23 cellular contexts compared by ENCODE assay signal in genomic region chr11:47938791-47939560, GRCh38. TPM values are rescaled to one million over a fixed set of nuclear protein-coding genes. Genes with fewer than 3 reads are reported as not detected.
DNase-seq lines count a peak whose midpoint lies in the region; ATAC-seq and TF ChIP-seq lines count a peak whose summit lies in the region.
"Had no signal": no experiment of that assay in that cellular context is flagged by ENCODE, and none has a peak within 500 bp of the region (broad histone marks: within the 10 kb centered on the region; RNA-seq: fewer than 3 reads in every experiment).

No MANE protein-coding gene starts in this region.

- H3K4me3 ChIP-seq in Loucy (ENCODE audit: low read length, poor library complexity, severe bottlenecking) (no peak overlapping the region), brain microvascular endothelial cell (ENCODE audit: low read depth, low read length) (no peak overlapping the region), rectal smooth muscle tissue (ENCODE audit: low read length) (no peak overlapping the region)
- H3K4me3 ChIP-seq: heart right ventricle, uterus had no signal

- peak overlapping the region; percentile 25; the same call in 1 of the 2 replicates for H2AFZ ChIP-seq in Loucy (ENCODE audit: low read length)

- intact Hi-C loops in activated CD8-positive, alpha-beta T cell treated with anti-CD3 and anti-CD28 coated beads for 36 hours (cut with micrococcal nuclease) = loop anchor here (5.0 kb wide), 1 partner anchor 68 kb away; no protein-coding TSS in a partner anchor

- no peak for DNase-seq in activated CD8-positive, alpha-beta T cell treated with anti-CD3 and anti-CD28 coated beads, Interleukin-2, amount 10 ng/mL, durations not matched to agents 7 days and 5 days
- no peak for DNase-seq in activated CD8-positive, alpha-beta T cell treated with anti-CD3 and anti-CD28 coated beads for 36 hours
- DNase-seq in brain microvascular endothelial cell (no peak), GM19240 (ENCODE audit: insufficient read length, low spot score) (no peak)
- no peak for DNase-seq in activated naive CD4-positive, alpha-beta T cell treated with anti-CD3 and anti-CD28 coated beads, Interleukin-2, amount 50 U/mL, for 72 hours (ENCODE audit: low spot score in 2 of 2)
- DNase-seq: activated CD4-positive, alpha-beta T cell treated with anti-CD3 and anti-CD28 coated beads for 1 hour; BE2C; DMS79 treated with DMSO at 0.1 percent for 48 hours; effector memory CD4-positive, alpha-beta T cell; H9; heart right ventricle; left cardiac atrium; naive B cell; NCI-H1105; NCI-H2081; NCI-H446 treated with DMSO at 0.1 percent for 48 hours; occipital lobe; Right ventricle myocardium superior; SW 1271; uterus had no signal

- no peak overlapping the region for H3K4me3 Mint-ChIP-seq in activated CD8-positive, alpha-beta T cell treated with anti-CD3 and anti-CD28 coated beads, Interleukin-2, amount 10 ng/mL, durations not matched to agents 7 days and 5 days
- H3K4me3 Mint-ChIP-seq in activated CD8-positive, alpha-beta T cell treated with anti-CD3 and anti-CD28 coated beads for 36 hours = no peak overlapping the region
- H3K4me3 Mint-ChIP-seq: H9, naive B cell had no signal

- H3K27me3 ChIP-seq in Loucy (ENCODE audit: insufficient read depth, low read length, poor library complexity, severe bottlenecking) (no peaks in the 10 kb centered on the region), brain microvascular endothelial cell (replicated peaks) (no peaks in the 10 kb centered on the region), rectal smooth muscle tissue (ENCODE audit: control insufficient read depth, insufficient read depth, low read length) (no peaks in the 10 kb centered on the region)
- H3K27me3 ChIP-seq: BE2C, heart right ventricle, uterus had no signal

- peaks cover 12% of the 10 kb centered on the region for H3K4me1 ChIP-seq in Loucy (ENCODE audit: insufficient read depth, low read length, poor library complexity, severe bottlenecking)
- H3K4me1 ChIP-seq in rectal smooth muscle tissue (ENCODE audit: control insufficient read depth, insufficient read depth, low read length) = no peaks in the 10 kb centered on the region
- H3K4me1 ChIP-seq: BE2C, uterus had no signal

- POLR2A ChIA-PET in activated CD8-positive, alpha-beta T cell treated with anti-CD3 and anti-CD28 coated beads, Interleukin-2, amount 10 ng/mL, durations not matched to agents 7 days and 5 days (lab: Charles Lee) = interaction anchor here (0.9 to 1.3 kb wide), 2 partner anchors 117 to 171 kb away, joined by 3 read pairs; no protein-coding TSS in a partner anchor
- POLR2A ChIA-PET in activated CD8-positive, alpha-beta T cell treated with anti-CD3 and anti-CD28 coated beads for 36 hours (lab: Charles Lee) = interaction anchor here (0.6 to 1.3 kb wide), 3 partner anchors 8 to 145 kb away, joined by 3 read pairs; no protein-coding TSS in a partner anchor

- peaks cover 38% of the 10 kb centered on the region for H3K4me1 Mint-ChIP-seq in activated CD8-positive, alpha-beta T cell treated with anti-CD3 and anti-CD28 coated beads, Interleukin-2, amount 10 ng/mL, durations not matched to agents 7 days and 5 days (ENCODE audit: low read depth)
- peaks cover 16% of the 10 kb centered on the region for H3K4me1 Mint-ChIP-seq in activated CD8-positive, alpha-beta T cell treated with anti-CD3 and anti-CD28 coated beads for 36 hours (ENCODE audit: low read depth)

- no peak overlapping the region for H3K4me2 ChIP-seq in Loucy (ENCODE audit: low read depth, low read length, poor library complexity, severe bottlenecking)

- no peaks in the 10 kb centered on the region for H3K9me3 Mint-ChIP-seq in activated CD8-positive, alpha-beta T cell treated with anti-CD3 and anti-CD28 coated beads, Interleukin-2, amount 10 ng/mL, durations not matched to agents 7 days and 5 days (ENCODE audit: insufficient read depth)
- H3K9me3 Mint-ChIP-seq in activated CD8-positive, alpha-beta T cell treated with anti-CD3 and anti-CD28 coated beads for 36 hours = no peaks in the 10 kb centered on the region
- no peaks in the 10 kb centered on the region for H3K9me3 Mint-ChIP-seq in activated naive CD4-positive, alpha-beta T cell treated with anti-CD3 and anti-CD28 coated beads, Interleukin-2, amount 50 U/mL, for 72 hours
- H3K9me3 Mint-ChIP-seq: H9, naive B cell had no signal

- no peaks in the 10 kb centered on the region for H3K9me2 ChIP-seq in Loucy (replicated peaks; ENCODE audit: low read depth, low read length)

- no peaks in the 10 kb centered on the region for H3K9me3 ChIP-seq in Loucy (ENCODE audit: insufficient read depth, low read depth, low read length)
- H3K9me3 ChIP-seq: BE2C, heart right ventricle, uterus had no signal

- H3K27me3 Mint-ChIP-seq in activated CD8-positive, alpha-beta T cell treated with anti-CD3 and anti-CD28 coated beads, Interleukin-2, amount 10 ng/mL, durations not matched to agents 7 days and 5 days (ENCODE audit: low read depth) = no peaks in the 10 kb centered on the region
- no peaks in the 10 kb centered on the region for H3K27me3 Mint-ChIP-seq in activated CD8-positive, alpha-beta T cell treated with anti-CD3 and anti-CD28 coated beads for 36 hours
- H3K27me3 Mint-ChIP-seq: naive B cell had no signal

- H3K36me3 Mint-ChIP-seq in activated CD8-positive, alpha-beta T cell treated with anti-CD3 and anti-CD28 coated beads, Interleukin-2, amount 10 ng/mL, durations not matched to agents 7 days and 5 days (ENCODE audit: low read depth) = no peaks in the 10 kb centered on the region
- H3K36me3 Mint-ChIP-seq in activated CD8-positive, alpha-beta T cell treated with anti-CD3 and anti-CD28 coated beads for 36 hours (ENCODE audit: low read depth) = no peaks in the 10 kb centered on the region
- H3K36me3 Mint-ChIP-seq in activated naive CD4-positive, alpha-beta T cell treated with anti-CD3 and anti-CD28 coated beads, Interleukin-2, amount 50 U/mL, for 72 hours = no peaks in the 10 kb centered on the region
- H3K36me3 Mint-ChIP-seq: naive B cell had no signal

- peak overlapping the region; percentile 72 for H3K27ac ChIP-seq in brain microvascular endothelial cell
- no peak overlapping the region for H3K27ac ChIP-seq in rectal smooth muscle tissue (ENCODE audit: low read depth, low read length)
- H3K27ac ChIP-seq: heart right ventricle, uterus had no signal

- H3K36me3 ChIP-seq in Loucy (ENCODE audit: insufficient read depth, low read length) = no peaks in the 10 kb centered on the region
- H3K36me3 ChIP-seq in brain microvascular endothelial cell (replicated peaks) = no peaks in the 10 kb centered on the region
- H3K36me3 ChIP-seq in rectal smooth muscle tissue (ENCODE audit: control insufficient read depth, insufficient read depth, low read length) = no peaks in the 10 kb centered on the region
- H3K36me3 ChIP-seq: BE2C, heart right ventricle, uterus had no signal

- TF ChIP-seq CTCF in activated CD8-positive, alpha-beta T cell treated with anti-CD3 and anti-CD28 coated beads for 36 hours (IDR thresholded peaks at IDR 0.05) = no peak
- no peak for TF ChIP-seq CTCF in Loucy (conservative IDR thresholded peaks at IDR 0.05; ENCODE audit: low read length)
- TF ChIP-seq CTCF in brain microvascular endothelial cell (IDR thresholded peaks at IDR 0.05; ENCODE audit: low read depth, low read length, missing control alignments) = no peak

- peak overlapping the region; percentile 0 for H3K9ac ChIP-seq in Loucy (ENCODE audit: low read depth, low read length, poor library complexity, severe bottlenecking)
- H3K9ac ChIP-seq in rectal smooth muscle tissue (ENCODE audit: low read length) = peak overlapping the region; percentile 4

- H3F3A ChIP-seq in Loucy (ENCODE audit: low read depth) = no peaks in the 10 kb centered on the region

- CTCF ChIA-PET in activated CD8-positive, alpha-beta T cell treated with anti-CD3 and anti-CD28 coated beads, Interleukin-2, amount 10 ng/mL, durations not matched to agents 7 days and 5 days (lab: Charles Lee) = interaction anchor here (1.1 to 9.0 kb wide), 7 partner anchors 14 to 169 kb away, joined by 3 to 261 read pairs (median 3); no protein-coding TSS in a partner anchor
- CTCF ChIA-PET in activated CD8-positive, alpha-beta T cell treated with anti-CD3 and anti-CD28 coated beads for 36 hours (lab: Charles Lee) = interaction anchor here (1.1 to 2.3 kb wide), 2 partner anchors 131 to 170 kb away, joined by 3 to 16 read pairs; no protein-coding TSS in a partner anchor

- in situ Hi-C loops in brain microvascular endothelial cell (cut with HindIII; ENCODE audit: low pct_ligation_motif_present, low sequenced_read_pairs) = loop anchor here (25.0 kb wide), 1 partner anchor 173 kb away; no protein-coding TSS in a partner anchor

- H3K79me2 ChIP-seq in Loucy (ENCODE audit: insufficient read depth, low read length) = no peaks in the 10 kb centered on the region

- no peaks in the 10 kb centered on the region for H4K20me1 ChIP-seq in Loucy (ENCODE audit: insufficient read depth, low read length, poor library complexity, severe bottlenecking)

- H3K27ac Mint-ChIP-seq in activated CD8-positive, alpha-beta T cell treated with anti-CD3 and anti-CD28 coated beads, Interleukin-2, amount 10 ng/mL, durations not matched to agents 7 days and 5 days = peak overlapping the region; percentile 8
- H3K27ac Mint-ChIP-seq in activated CD8-positive, alpha-beta T cell treated with anti-CD3 and anti-CD28 coated beads for 36 hours = no peak overlapping the region
- no peak overlapping the region for H3K27ac Mint-ChIP-seq in activated naive CD4-positive, alpha-beta T cell treated with anti-CD3 and anti-CD28 coated beads, Interleukin-2, amount 50 U/mL, for 72 hours

- ATAC-seq in activated CD8-positive, alpha-beta T cell treated with anti-CD3 and anti-CD28 coated beads, Interleukin-2, amount 10 ng/mL, durations not matched to agents 7 days and 5 days = no peak
- ATAC-seq in activated CD8-positive, alpha-beta T cell treated with anti-CD3 and anti-CD28 coated beads for 36 hours = no peak
- no peak for ATAC-seq in HG02623 (IDR thresholded peaks at IDR 0.05; ENCODE audit: unreplicated experiment)
- ATAC-seq in activated naive CD4-positive, alpha-beta T cell treated with anti-CD3 and anti-CD28 coated beads, Interleukin-2, amount 50 U/mL, for 72 hours = no peak
- ATAC-seq: heart right ventricle, left cardiac atrium had no signal

RNA-seq across cellular contexts. Expression of gene PTPRJ, which starts 41.4 kb away (rescaled TPM):
- total RNA-seq in activated CD8-positive, alpha-beta T cell treated with anti-CD3 and anti-CD28 coated beads, Interleukin-2, amount 10 ng/mL, durations not matched to agents 7 days and 5 days = 10 to 100 TPM; 56.5 to 62.9 TPM
- 10 to 100 TPM; 21.5 to 23.4 TPM for total RNA-seq in activated CD8-positive, alpha-beta T cell treated with anti-CD3 and anti-CD28 coated beads for 36 hours
- 10 to 100 TPM; 23.6 to 26.5 TPM for total RNA-seq in activated naive CD4-positive, alpha-beta T cell treated with anti-CD3 and anti-CD28 coated beads, Interleukin-2, amount 50 U/mL, for 72 hours
